23 cellular contexts compared by ENCODE assay signal in the genomic region with DNA sequence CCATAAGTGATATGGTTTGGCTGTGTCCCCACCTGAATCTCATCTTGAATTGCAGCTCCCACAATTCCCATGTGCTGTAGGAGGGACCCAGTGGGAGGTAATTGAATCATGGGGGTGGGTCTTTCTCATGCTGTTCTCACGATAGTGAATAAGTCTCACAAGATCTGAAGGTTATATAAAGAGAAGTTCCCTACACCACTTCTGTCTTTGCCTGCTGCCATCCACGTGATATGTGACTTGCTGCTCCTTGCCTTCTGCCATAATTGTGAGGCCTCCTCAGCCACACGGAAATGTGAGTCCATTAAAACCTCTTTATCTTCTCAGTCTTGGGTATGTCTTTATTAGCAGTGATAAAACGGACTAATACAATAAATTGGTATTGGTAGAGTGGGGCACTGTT.
DNase-seq lines count a peak whose midpoint lies in the region; ATAC-seq and TF ChIP-seq lines count a peak whose summit lies in the region.
"Had no signal": no experiment of that assay in that cellular context is flagged by ENCODE, and none has a peak within 500 bp of the region (broad histone marks: within the 10 kb centered on the region; RNA-seq: fewer than 3 reads in every experiment).

No MANE protein-coding gene starts in this region.

- WGBS in mesendoderm (ENCODE audit: extremely low coverage, insufficient coverage, low lambda C conversion rate) = no CpG with 5 or more reads among the region's 4 CpGs

- H2AFZ ChIP-seq in GM23338 = 0 out of 2 replicates have a peak overlapping the region, but pooled peaks have one; percentile 15

- H3K9ac ChIP-seq in mesendoderm (ENCODE audit: low read length) = no peak overlapping the region
- H3K9ac ChIP-seq: BLaER1 treated with 17β-estradiol and CSF1 and Interleukin-3, amounts not matched to agents 10 nM and 100 nM; KMS-11 had no signal

- intact Hi-C loops in Calu3 (cut with micrococcal nuclease; ENCODE audit: unreplicated experiment) = no loop called here
- intact Hi-C loops in gastrocnemius medialis (cut with DNase I; ENCODE audit: low total_unique reads) = no loop called here
- intact Hi-C loops in natural killer cell (cut with micrococcal nuclease) = no loop called here

- no peaks in the 10 kb centered on the region for H3K36me3 ChIP-seq in GM23338 (ENCODE audit: insufficient read depth)
- H3K36me3 ChIP-seq in mesendoderm (ENCODE audit: control insufficient read depth, insufficient read depth, low read length) = no peaks in the 10 kb centered on the region
- H3K36me3 ChIP-seq in gastrocnemius medialis = no peaks in the 10 kb centered on the region
- H3K36me3 ChIP-seq: BLaER1 treated with 17β-estradiol and CSF1 and Interleukin-3, amounts not matched to agents 10 nM and 100 nM had no signal

- no peak for TF ChIP-seq POLR2A in gastrocnemius medialis (IDR thresholded peaks at IDR 0.05)

- in situ Hi-C loops in gastrocnemius medialis (cut with MboI; ENCODE audit: low sequenced_read_pairs in 4 of 4) = no loop called here

- H3K4me3 ChIP-seq in GM23338 = peak overlapping the region; percentile 42
- H3K4me3 ChIP-seq in mesendoderm (ENCODE audit: low read length) = no peak overlapping the region
- H3K4me3 ChIP-seq in gastrocnemius medialis = no peak overlapping the region
- H3K4me3 ChIP-seq: BLaER1 treated with 17β-estradiol and CSF1 and Interleukin-3, amounts not matched to agents 10 nM and 100 nM had no signal

- peak overlapping the region; percentile 68 for H3K4me3 Mint-ChIP-seq in GM23338
- H3K4me3 Mint-ChIP-seq in glutamatergic neuron (ENCODE audit: unreplicated experiment) = no peak overlapping the region
- H3K4me3 Mint-ChIP-seq in Calu3 (ENCODE audit: low read depth, unreplicated experiment) = no peak overlapping the region
- H3K4me3 Mint-ChIP-seq in natural killer cell = no peak overlapping the region
- H3K4me3 Mint-ChIP-seq: CD8-positive, alpha-beta memory T cell had no signal

- no peak overlapping the region for H3K23ac ChIP-seq in mesendoderm (ENCODE audit: low read length)

- H3K79me1 ChIP-seq in mesendoderm (ENCODE audit: low read length) = no peaks in the 10 kb centered on the region

- no peak overlapping the region for H4K8ac ChIP-seq in mesendoderm (ENCODE audit: low read depth, low read length)

- H2BK15ac ChIP-seq in mesendoderm (replicated peaks; ENCODE audit: low read depth) = no peak overlapping the region

- H3F3A ChIP-seq in GM23338 (replicated peaks; ENCODE audit: low read depth) = no peaks in the 10 kb centered on the region

- H4K20me1 ChIP-seq in GM23338 (replicated peaks; ENCODE audit: insufficient read depth) = no peaks in the 10 kb centered on the region
- H4K20me1 ChIP-seq: BLaER1 treated with 17β-estradiol and CSF1 and Interleukin-3, amounts not matched to agents 10 nM and 100 nM had no signal

- H2BK5ac ChIP-seq in mesendoderm (ENCODE audit: low read length) = no peak overlapping the region

- H3K56ac ChIP-seq in mesendoderm (ENCODE audit: low read length) = no peak overlapping the region

- CTCF ChIA-PET in Calu3 (lab: Charles Lee) = no interaction called here

- no peak overlapping the region for H2AK5ac ChIP-seq in mesendoderm (ENCODE audit: low read length)

- H3K79me2 ChIP-seq in GM23338 (replicated peaks; ENCODE audit: insufficient read depth) (peaks cover 15% of the 10 kb centered on the region), mesendoderm (ENCODE audit: control insufficient read depth, insufficient read depth, low read length) (no peaks in the 10 kb centered on the region)

- peak overlapping the region; percentile 51 for H3K18ac ChIP-seq in mesendoderm (ENCODE audit: low read length)

- peaks cover 16% of the 10 kb centered on the region; the same call in 2 of the 3 replicates for H3K9me3 Mint-ChIP-seq in GM23338
- no peaks in the 10 kb centered on the region for H3K9me3 Mint-ChIP-seq in glutamatergic neuron (ENCODE audit: unreplicated experiment)
- H3K9me3 Mint-ChIP-seq in Calu3 (ENCODE audit: low read depth, unreplicated experiment) = no peaks in the 10 kb centered on the region
- H3K9me3 Mint-ChIP-seq in natural killer cell = peaks cover 5 to 15% of the 10 kb centered on the region in 2 donors

- H3K27me3 Mint-ChIP-seq in GM23338 (ENCODE audit: insufficient read depth, low read depth, poor library complexity) (peaks cover 2% of the 10 kb centered on the region), glutamatergic neuron (ENCODE audit: unreplicated experiment) (no peaks in the 10 kb centered on the region), Calu3 (ENCODE audit: unreplicated experiment) (no peaks in the 10 kb centered on the region), natural killer cell (ENCODE audit: low read depth in 2 of 2) (no peaks in the 10 kb centered on the region)
- H3K27me3 Mint-ChIP-seq: CD8-positive, alpha-beta memory T cell had no signal

- no peak overlapping the region for H4K5ac ChIP-seq in mesendoderm (ENCODE audit: low read length)

- H3K27ac ChIP-seq in GM23338 (ENCODE audit: low read depth) = peak overlapping the region; percentile 21; the same call in 1 of the 2 replicates
- H3K27ac ChIP-seq in mesendoderm (ENCODE audit: low read depth, low read length) = no peak overlapping the region
- no peak overlapping the region for H3K27ac ChIP-seq in gastrocnemius medialis
- H3K27ac ChIP-seq: BLaER1 treated with 17β-estradiol and CSF1 and Interleukin-3, amounts not matched to agents 10 nM and 100 nM; KMS-11 had no signal

- DNase-seq in GM23338 (ENCODE audit: low spot score) (peak; percentile 11), NCI-H69 (lab: John Stamatoyannopoulos, UW) (peak; percentile 47), glutamatergic neuron (no peak), mesendoderm (peak; percentile 5), left lobe of liver (ENCODE audit: low spot score) (no peak), Calu3 (no peak), gastrocnemius medialis (no peak), natural killer cell (no peak)
- DNase-seq: 8988T; CD8-positive, alpha-beta memory T cell; HCEC 1CT; IMR-90; NCI-H1092 treated with DMSO at 0.1 percent for 48 hours; NCI-H1436 treated with DMSO at 0.1 percent for 48 hours; NCI-H1930; NCI-H2227 treated with DMSO at 0.1 percent for 48 hours; NCI-H510A; NCI-H748 treated with DMSO at 0.1 percent for 48 hours; SIG-M5 had no signal

- no peaks in the 10 kb centered on the region for H3K27me3 ChIP-seq in GM23338 (ENCODE audit: insufficient read depth)
- no peaks in the 10 kb centered on the region for H3K27me3 ChIP-seq in mesendoderm (ENCODE audit: insufficient read depth, low read length, poor library complexity)
- no peaks in the 10 kb centered on the region for H3K27me3 ChIP-seq in gastrocnemius medialis
- H3K27me3 ChIP-seq: BLaER1 treated with 17β-estradiol and CSF1 and Interleukin-3, amounts not matched to agents 10 nM and 100 nM had no signal

- no peak for TF ChIP-seq CTCF in GM23338 (conservative IDR thresholded peaks at IDR 0.05; ENCODE audit: low read depth in 2 of 2)
- TF ChIP-seq CTCF in glutamatergic neuron (IDR thresholded peaks at IDR 0.05; ENCODE audit: partially characterized antibody, unreplicated experiment) = no peak
- TF ChIP-seq CTCF in Calu3 (IDR thresholded peaks at IDR 0.05; ENCODE audit: unreplicated experiment) = no peak
- TF ChIP-seq CTCF in gastrocnemius medialis (IDR thresholded peaks at IDR 0.05 in 4 of 5, conservative IDR thresholded peaks at IDR 0.05 in 1 of 5) = no peak
- no peak for TF ChIP-seq CTCF in natural killer cell (IDR thresholded peaks at IDR 0.05)

- H3K36me3 Mint-ChIP-seq in GM23338 (ENCODE audit: low read depth) (peaks cover 35% of the 10 kb centered on the region), glutamatergic neuron (ENCODE audit: unreplicated experiment) (no peaks in the 10 kb centered on the region), Calu3 (ENCODE audit: insufficient read depth, unreplicated experiment) (no peaks in the 10 kb centered on the region), natural killer cell (no peaks in the 10 kb centered on the region)
- H3K36me3 Mint-ChIP-seq: CD8-positive, alpha-beta memory T cell had no signal

- H3K4ac ChIP-seq in mesendoderm (ENCODE audit: low read depth, low read length) = no peak overlapping the region

- BruUV-seq in Calu3 (replicated peaks; lab: Mats Ljungman, UMichigan) = no TSS peak

- no peaks in the 10 kb centered on the region for H3K9me3 ChIP-seq in gastrocnemius medialis
- H3K9me3 ChIP-seq: BLaER1 treated with 17β-estradiol and CSF1 and Interleukin-3, amounts not matched to agents 10 nM and 100 nM had no signal

- H3K4me2 ChIP-seq in GM23338 (peak overlapping the region; percentile 69), mesendoderm (ENCODE audit: low read length) (no peak overlapping the region)
- H3K4me2 ChIP-seq: BLaER1 treated with 17β-estradiol and CSF1 and Interleukin-3, amounts not matched to agents 10 nM and 100 nM; KMS-11 had no signal

- H3K4me1 ChIP-seq in GM23338 (ENCODE audit: insufficient read depth) (peaks cover 29% of the 10 kb centered on the region), mesendoderm (ENCODE audit: control insufficient read depth, low read depth, low read length) (peaks cover 3% of the 10 kb centered on the region), gastrocnemius medialis (no peaks in the 10 kb centered on the region)

- H3K27ac Mint-ChIP-seq in GM23338 (peak overlapping the region; percentile 64; the same call in 1 of the 2 replicates), glutamatergic neuron (ENCODE audit: unreplicated experiment) (peak overlapping the region; percentile 5), Calu3 (ENCODE audit: unreplicated experiment) (no peak overlapping the region), natural killer cell (no peak overlapping the region)
- H3K27ac Mint-ChIP-seq: CD8-positive, alpha-beta memory T cell had no signal

- ATAC-seq in GM23338 (peak; percentile 68), left lobe of liver (no peak), gastrocnemius medialis (no peak), natural killer cell (no peak)
- ATAC-seq: Panc1, SK-N-SH treated with all-trans-retinoic acid at 6 μM for 48 hours had no signal

- H3K4me1 Mint-ChIP-seq in GM23338 (peaks cover 27% of the 10 kb centered on the region), glutamatergic neuron (ENCODE audit: low read depth, unreplicated experiment) (peaks cover 12% of the 10 kb centered on the region), Calu3 (ENCODE audit: low read depth, unreplicated experiment) (no peaks in the 10 kb centered on the region), natural killer cell (no peaks in the 10 kb centered on the region)
- H3K4me1 Mint-ChIP-seq: CD8-positive, alpha-beta memory T cell had no signal

- no peak overlapping the region for H2BK120ac ChIP-seq in mesendoderm (ENCODE audit: low read depth, low read length)

- H3K9me2 ChIP-seq in GM23338 (ENCODE audit: insufficient read depth) = peaks cover 8% of the 10 kb centered on the region; the same call in 1 of the 2 replicates

TF ChIP-seq in GM23338, 12 proteins besides CTCF, POLR2A, EP300 and RAD21:
- peak; percentile 25; the same call in 1 of the 2 replicates for TF ChIP-seq POLR2AphosphoS5 (IDR thresholded peaks at IDR 0.05; ENCODE audit: low read depth)
- TF ChIP-seq ZNF331 (CRISPR knock-in tag; IDR thresholded peaks at IDR 0.05; ENCODE audit: low read depth) = no peak

Comparison
In these comparisons a context has a peak if more than half of its experiments do, and no peak if none do; other contexts are left out.
1. DNase-seq: peak in GM23338 (single experiment), NCI-H69 (single experiment) and mesendoderm (single experiment); none in glutamatergic neuron (single experiment), left lobe of liver (single experiment), Calu3 (single experiment), gastrocnemius medialis (0 of 2) and natural killer cell (single experiment).
2. H3K27ac Mint-ChIP-seq: peak in GM23338 (single experiment) and glutamatergic neuron (single experiment); none in Calu3 (single experiment) and natural killer cell (0 of 2).